ENCODE assay signal across 9 cellular contexts in genomic region chr1:223832637-223832943, GRCh38. TPM values are rescaled to one million over a fixed set of nuclear protein-coding genes. Genes with fewer than 3 reads are reported as not detected.
DNase-seq lines count a peak whose midpoint lies in the region; ATAC-seq and TF ChIP-seq lines count a peak whose summit lies in the region.
"Had no signal": no experiment of that assay in that cellular context is flagged by ENCODE, and none has a peak within 500 bp of the region (broad histone marks: within the 10 kb centered on the region; RNA-seq: fewer than 3 reads in every experiment).

No MANE protein-coding gene starts in this region.

- peak overlapping the region; percentile 61 for H3K4me2 ChIP-seq in SK-N-SH

- peak; percentile 65 for DNase-seq in activated CD4-positive, alpha-beta T cell treated with anti-CD3 and anti-CD28 coated beads, Interleukin-2, amount 10 ng/mL, durations not matched to agents 24 days and 14 days
- DNase-seq in activated CD4-positive, alpha-beta T cell treated with anti-CD3 and anti-CD28 coated beads, Interleukin-2, amount 50 U/mL, for 1 hour: no peak
- DNase-seq in SK-N-SH (no peak), germinal center (ENCODE audit: low spot score) (peak; percentile 25), NCI-H748 (lab: John Stamatoyannopoulos, UW; ENCODE audit: unreplicated experiment) (no peak), A172 (ENCODE audit: low spot score) (no peak)

- no peak for TF ChIP-seq RAD21 in SK-N-SH (IDR thresholded peaks at IDR 0.05; ENCODE audit: low read length)

- H3K27me3 Mint-ChIP-seq in activated CD4-positive, alpha-beta T cell treated with anti-CD3 and anti-CD28 coated beads, Interleukin-2, amount 10 ng/mL, durations not matched to agents 24 days and 14 days: no peaks in the 10 kb centered on the region

- intact Hi-C loops in activated CD4-positive, alpha-beta T cell treated with anti-CD3 and anti-CD28 coated beads, Interleukin-2, amount 10 ng/mL, durations not matched to agents 24 days and 14 days (cut with micrococcal nuclease): loop anchor here (1.0 to 5.0 kb wide), 8 partner anchors 12 to 1120 kb away; partner anchors contain the start of genes AIDA, BROX and WDR26

- no peak for ATAC-seq in GM21528 (IDR thresholded peaks at IDR 0.05; ENCODE audit: low FRiP score, unreplicated experiment)

- peak overlapping the region; percentile 51 for H3K4me3 Mint-ChIP-seq in activated CD4-positive, alpha-beta T cell treated with anti-CD3 and anti-CD28 coated beads, Interleukin-2, amount 10 ng/mL, durations not matched to agents 24 days and 14 days

- peaks cover 90% of the 10 kb centered on the region for H3K79me2 ChIP-seq in SK-N-SH (ENCODE audit: insufficient read depth)

- H3K27me3 ChIP-seq in SK-N-SH (ENCODE audit: insufficient read depth): no peaks in the 10 kb centered on the region
- H3K27me3 ChIP-seq in subcutaneous abdominal adipose tissue (ENCODE audit: control insufficient read depth in 5 of 5, insufficient read depth in 4 of 5, low read length in 5 of 5): no peaks in the 10 kb centered on the region

- peaks cover 0 to 6% of the 10 kb centered on the region in 2 experiments for H3K36me3 ChIP-seq in SK-N-SH (replicated peaks in 1 of 2; ENCODE audit: control insufficient read depth in 1 of 2, insufficient read depth in 2 of 2, low read length in 1 of 2)
- no peaks in the 10 kb centered on the region for H3K36me3 ChIP-seq in subcutaneous abdominal adipose tissue (ENCODE audit: control insufficient read depth in 5 of 5, insufficient read depth in 5 of 5, low read length in 5 of 5)

- peak overlapping the region; percentile 85 for H3K27ac Mint-ChIP-seq in activated CD4-positive, alpha-beta T cell treated with anti-CD3 and anti-CD28 coated beads, Interleukin-2, amount 10 ng/mL, durations not matched to agents 24 days and 14 days

- H3K9me2 ChIP-seq in SK-N-SH: no peaks in the 10 kb centered on the region

- TF ChIP-seq CTCF in SK-N-SH (IDR thresholded peaks at IDR 0.05): no peak

- POLR2A ChIA-PET in SK-N-SH (lab: Yijun Ruan, JAX): interaction anchor here (1.3 kb wide), 1 partner anchor 14 kb away, joined by 8 read pairs; the partner anchor contains the start of gene TP53BP2

- H4K20me1 ChIP-seq in SK-N-SH (ENCODE audit: insufficient read depth): peaks cover 36% of the 10 kb centered on the region

- H3K9me3 ChIP-seq in SK-N-SH (no peaks in the 10 kb centered on the region), subcutaneous abdominal adipose tissue (ENCODE audit: control insufficient read depth in 5 of 5, low read length in 5 of 5) (no peaks in the 10 kb centered on the region)

- 83% methylated on average over 2 of the region's 3 CpGs for WGBS in SK-N-SH (ENCODE audit: low lambda C conversion rate)

- peaks cover 26% of the 10 kb centered on the region for H3F3A ChIP-seq in SK-N-SH (replicated peaks; ENCODE audit: insufficient read depth)

- H2AFZ ChIP-seq in SK-N-SH (ENCODE audit: low read depth): no peak overlapping the region

- peaks cover 6% of the 10 kb centered on the region for H3K36me3 Mint-ChIP-seq in activated CD4-positive, alpha-beta T cell treated with anti-CD3 and anti-CD28 coated beads, Interleukin-2, amount 10 ng/mL, durations not matched to agents 24 days and 14 days (ENCODE audit: low read depth)

- H3K4me3 ChIP-seq in SK-N-SH (ENCODE audit: low read depth in 2 of 2, low read length in 1 of 2): peak overlapping the region in 1 of 2 experiments; percentile 13; a peak in 1 of 4 replicates
- H3K4me3 ChIP-seq in subcutaneous abdominal adipose tissue (ENCODE audit: low read depth in 1 of 5, low read length in 5 of 5): no peak overlapping the region

- CTCF ChIA-PET in SK-N-SH (lab: Yijun Ruan, JAX): interaction anchor here (0.9 to 1.3 kb wide), 2 partner anchors 9 to 13 kb away, joined by 3 to 4 read pairs; no protein-coding TSS in a partner anchor

- H3K27ac ChIP-seq in SK-N-SH (ENCODE audit: low read depth in 2 of 2, low read length in 1 of 2): peak overlapping the region in 1 of 2 experiments; percentile 98; a peak in 3 of 4 replicates
- H3K27ac ChIP-seq in subcutaneous abdominal adipose tissue (ENCODE audit: low read depth, low read length): peak overlapping the region; percentile 78
- H3K27ac ChIP-seq: C4-2B had no signal

- H3K4me1 Mint-ChIP-seq in activated CD4-positive, alpha-beta T cell treated with anti-CD3 and anti-CD28 coated beads, Interleukin-2, amount 10 ng/mL, durations not matched to agents 24 days and 14 days: peaks cover 24% of the 10 kb centered on the region

- no peaks in the 10 kb centered on the region for H3K9me3 Mint-ChIP-seq in activated CD4-positive, alpha-beta T cell treated with anti-CD3 and anti-CD28 coated beads, Interleukin-2, amount 10 ng/mL, durations not matched to agents 24 days and 14 days

- H3K9ac ChIP-seq in SK-N-SH: peak overlapping the region; percentile 61
- peak overlapping the region in 1 of 5 donors; percentile 32 for H3K9ac ChIP-seq in subcutaneous abdominal adipose tissue (ENCODE audit: low read length in 5 of 5)

- H3K4me1 ChIP-seq in SK-N-SH (ENCODE audit: control insufficient read depth in 1 of 2, insufficient read depth in 2 of 2, low read depth in 1 of 2, low read length in 1 of 2): peaks cover 19 to 45% of the 10 kb centered on the region in 2 experiments
- H3K4me1 ChIP-seq in subcutaneous abdominal adipose tissue (ENCODE audit: control insufficient read depth in 5 of 5, insufficient read depth in 5 of 5, low read length in 5 of 5): peaks cover 2 to 26% (median 14%) of the 10 kb centered on the region in 5 donors

- no peak for TF ChIP-seq EP300 in SK-N-SH (IDR thresholded peaks at IDR 0.05; ENCODE audit: borderline replicate concordance in 1 of 2, low read depth in 1 of 2, low read length in 1 of 2)

TF ChIP-seq in SK-N-SH, 30 proteins besides CTCF, POLR2A, EP300 and RAD21 (continues in another document):
- TF ChIP-seq FOXJ3 (CRISPR knock-in tag; IDR thresholded peaks at IDR 0.05): no peak
- no peak for TF ChIP-seq NFIC (IDR thresholded peaks at IDR 0.05; ENCODE audit: borderline replicate concordance)
- no peak for TF ChIP-seq SIN3A (IDR thresholded peaks at IDR 0.05; ENCODE audit: borderline replicate concordance, low read depth, low read length)
- no peak for TF ChIP-seq JUND (IDR thresholded peaks at IDR 0.05)
- no peak for TF ChIP-seq RFX5 (IDR thresholded peaks at IDR 0.05; ENCODE audit: low read length)
- no peak for TF ChIP-seq RXRA (IDR thresholded peaks at IDR 0.05; ENCODE audit: borderline replicate concordance, low read depth)
- TF ChIP-seq RCOR1 (IDR thresholded peaks at IDR 0.05; ENCODE audit: low read length): no peak
- TF ChIP-seq POLR2AphosphoS5 (IDR thresholded peaks at IDR 0.05; ENCODE audit: low read depth, low read length): no peak
- TF ChIP-seq MEF2A (IDR thresholded peaks at IDR 0.05; ENCODE audit: borderline replicate concordance, low read depth): no peak
- TF ChIP-seq MAX (IDR thresholded peaks at IDR 0.05; ENCODE audit: low read depth): no peak
- no peak for TF ChIP-seq TAF1 (IDR thresholded peaks at IDR 0.05; ENCODE audit: borderline replicate concordance, low read depth, low read length)
- no peak for TF ChIP-seq EZH2phosphoT487 (IDR thresholded peaks at IDR 0.05; ENCODE audit: borderline replicate concordance, low read depth)
- no peak for TF ChIP-seq ZBTB33 (IDR thresholded peaks at IDR 0.05; ENCODE audit: borderline replicate concordance, low read depth)
- no peak for TF ChIP-seq CHD2 (IDR thresholded peaks at IDR 0.05; ENCODE audit: low read length, partially characterized antibody)
- no peak for TF ChIP-seq GABPA (IDR thresholded peaks at IDR 0.05; ENCODE audit: low read depth)
- no peak for TF ChIP-seq SMC3 (IDR thresholded peaks at IDR 0.05; ENCODE audit: low read depth, low read length)
- no peak for TF ChIP-seq TCF12 (IDR thresholded peaks at IDR 0.05)

RNA-seq across cellular contexts. Expression of gene TP53BP2, which starts 13.2 kb away (rescaled TPM):
- 37.1 and 47.7 TPM in 2 replicates for total RNA-seq in activated CD4-positive, alpha-beta T cell treated with anti-CD3 and anti-CD28 coated beads, Interleukin-2, amount 10 ng/mL, durations not matched to agents 24 days and 14 days
- 11.4 and 14.8 TPM in 2 replicates for polyA plus RNA-seq in SK-N-SH (2012; rRNA removed)
- 13.5 and 13.9 TPM in 2 replicates for polyA plus RNA-seq in SK-N-SH (2012; cell fraction: cytosol; rRNA removed)
- 14.2 and 19.2 TPM in 2 replicates for polyA plus RNA-seq in SK-N-SH (2012; cell fraction: nucleus; rRNA removed)
- 40.3 and 50.6 TPM in 2 replicates for total RNA-seq in A172 (2014; rRNA removed; shearing (Covaris generic))

Comparison
In these comparisons a context has a peak if more than half of its experiments do, and no peak if none do; other contexts are left out.
1. DNase-seq: peak in activated CD4-positive, alpha-beta T cell treated with anti-CD3 and anti-CD28 coated beads, Interleukin-2, amount 10 ng/mL, durations not matched to agents 24 days and 14 days (single experiment) and germinal center (single experiment); none in activated CD4-positive, alpha-beta T cell treated with anti-CD3 and anti-CD28 coated beads, Interleukin-2, amount 50 U/mL, for 1 hour (single experiment), SK-N-SH (single experiment), NCI-H748 (single experiment) and A172 (single experiment).